29 cellular contexts compared by ENCODE assay signal in genomic region chr11:7303146-7303545, GRCh38. TPM values are rescaled to one million over a fixed set of nuclear protein-coding genes. Genes with fewer than 3 reads are reported as not detected.
"Had no signal": no experiment of that assay in that cellular context is flagged by ENCODE, and none has a peak within 500 bp of the region (broad histone marks: within the 10 kb centered on the region; RNA-seq: fewer than 3 reads in every experiment).

No MANE protein-coding gene starts in this region.

- H3K4me3 Mint-ChIP-seq: stimulated activated effector memory CD8-positive, alpha-beta T cell treated with anti-CD3 and anti-CD28 coated beads, Interleukin-12 subunit alpha, Interleukin-12 subunit beta, amount 100 ng/mL, for 72 hours; stimulated activated memory B cell treated with anti-CD40 and anti-IgM and Interleukin-4, amounts not matched to agents 10 μg/mL and 1 μg/mL and 100 μg/mL, for 72 hours; stimulated activated naive B cell treated with anti-CD40 and anti-IgM and Interleukin-4, amounts not matched to agents 10 μg/mL and 1 μg/mL and 100 μg/mL, for 72 hours; stimulated activated naive CD8-positive, alpha-beta T cell treated with anti-CD3 and anti-CD28 coated beads, Interleukin-15, amount 100 ng/mL, for 72 hours; stimulated activated naive CD8-positive, alpha-beta T cell treated with anti-CD3 and anti-CD28 coated beads, Interleukin-15, Interleukin-2, amounts not matched to agents 100 ng/mL and 50 ng/mL, for 24 hours; type B pancreatic cell had no signal

- ATAC-seq: stimulated activated effector memory CD8-positive, alpha-beta T cell treated with anti-CD3 and anti-CD28 coated beads, Interleukin-12 subunit alpha, Interleukin-12 subunit beta, amount 100 ng/mL, for 72 hours; stimulated activated memory B cell treated with anti-CD40 and anti-IgM and Interleukin-4, amounts not matched to agents 10 μg/mL and 1 μg/mL and 100 μg/mL, for 72 hours; stimulated activated naive B cell treated with anti-CD40 and anti-IgM and Interleukin-4, amounts not matched to agents 10 μg/mL and 1 μg/mL and 100 μg/mL, for 72 hours; stimulated activated naive CD8-positive, alpha-beta T cell treated with anti-CD3 and anti-CD28 coated beads, Interleukin-15, amount 100 ng/mL, for 72 hours; stimulated activated naive CD8-positive, alpha-beta T cell treated with anti-CD3 and anti-CD28 coated beads, Interleukin-15, Interleukin-2, amounts not matched to agents 100 U/mL and 50 U/mL, for 24 hours; upper lobe of right lung had no signal

- H3K27me3 ChIP-seq: stomach, suprapubic skin, testis, thyroid gland, tibial artery, tibial nerve, transverse colon, upper lobe of left lung, upper lobe of right lung, uterus, vagina had no signal

- H3K36me3 Mint-ChIP-seq: stimulated activated effector memory CD8-positive, alpha-beta T cell treated with anti-CD3 and anti-CD28 coated beads, Interleukin-12 subunit alpha, Interleukin-12 subunit beta, amount 100 ng/mL, for 72 hours; stimulated activated memory B cell treated with anti-CD40 and anti-IgM and Interleukin-4, amounts not matched to agents 10 μg/mL and 1 μg/mL and 100 μg/mL, for 72 hours; stimulated activated naive B cell treated with anti-CD40 and anti-IgM and Interleukin-4, amounts not matched to agents 10 μg/mL and 1 μg/mL and 100 μg/mL, for 72 hours; type B pancreatic cell had no signal

- DNase-seq: stimulated activated CD4-positive, alpha-beta T cell treated with anti-CD3 and anti-CD28 coated beads, Interleukin-2, amount 100 ng/mL, for 48 hours; stimulated activated CD4-positive, alpha-beta T cell treated with anti-CD3 and anti-CD28 coated beads, Interleukin-4, amount 100 ng/mL, for 1 hour; stimulated activated CD4-positive, alpha-beta T cell treated with anti-CD3 and anti-CD28 coated beads, Interleukin-4, amount 100 ng/mL, for 24 hours; stimulated activated CD4-positive, alpha-beta T cell treated with anti-CD3 and anti-CD28 coated beads, Interleukin-4, amount 100 ng/mL, for 4 hours; stimulated activated CD8-positive, alpha-beta memory T cell treated with anti-CD3 and anti-CD28 coated beads, Interleukin-4, amount 100 ng/mL, for 48 hours; stimulated activated naive B cell treated with anti-CD40 and anti-IgM and Interleukin-4, amounts not matched to agents 10 μg/mL and 1 μg/mL and 100 μg/mL, for 72 hours; stimulated activated naive CD4-positive, alpha-beta T cell; stimulated activated naive CD4-positive, alpha-beta T cell treated with Interleukin-2 at 50 U/mL for 16 hours; stimulated activated naive CD8-positive, alpha-beta T cell treated with anti-CD3 and anti-CD28 coated beads, Interleukin-15, amount 100 ng/mL, for 72 hours; stimulated activated naive CD8-positive, alpha-beta T cell treated with anti-CD3 and anti-CD28 coated beads, Interleukin-15, Interleukin-2, amounts not matched to agents 100 U/mL and 50 U/mL, for 24 hours; stomach; substantia nigra; testis; thyroid gland; tibial artery; transverse colon; trophoblast cell; upper lobe of right lung; uterus had no signal

- H3K4me1 ChIP-seq: stomach, suprapubic skin, testis, thyroid gland, tibial artery, tibial nerve, transverse colon, upper lobe of left lung, upper lobe of right lung, uterus, vagina had no signal

- H3K9me3 Mint-ChIP-seq: stimulated activated effector memory CD8-positive, alpha-beta T cell treated with anti-CD3 and anti-CD28 coated beads, Interleukin-12 subunit alpha, Interleukin-12 subunit beta, amount 100 ng/mL, for 72 hours; stimulated activated memory B cell treated with anti-CD40 and anti-IgM and Interleukin-4, amounts not matched to agents 10 μg/mL and 1 μg/mL and 100 μg/mL, for 72 hours; stimulated activated naive B cell treated with anti-CD40 and anti-IgM and Interleukin-4, amounts not matched to agents 10 μg/mL and 1 μg/mL and 100 μg/mL, for 72 hours; stimulated activated naive CD8-positive, alpha-beta T cell treated with anti-CD3 and anti-CD28 coated beads, Interleukin-15, amount 100 ng/mL, for 72 hours; stimulated activated naive CD8-positive, alpha-beta T cell treated with anti-CD3 and anti-CD28 coated beads, Interleukin-15, Interleukin-2, amounts not matched to agents 100 ng/mL and 50 ng/mL, for 24 hours; type B pancreatic cell had no signal

- H3K27me3 Mint-ChIP-seq: type B pancreatic cell had no signal

- H3K27ac ChIP-seq: stomach, suprapubic skin, testis, thoracic aorta, thyroid gland, tibial artery, tibial nerve, transverse colon, upper lobe of left lung, upper lobe of right lung, uterus, vagina had no signal

- H3K9me3 ChIP-seq: stomach, suprapubic skin, testis, thoracic aorta, thyroid gland, tibial artery, tibial nerve, transverse colon, upper lobe of left lung, upper lobe of right lung, uterus, vagina had no signal

- H3K36me3 ChIP-seq: stomach, suprapubic skin, thoracic aorta, thyroid gland, tibial artery, tibial nerve, transverse colon, upper lobe of left lung, upper lobe of right lung, uterus, vagina had no signal

- H3K4me3 ChIP-seq: stomach, suprapubic skin, testis, thoracic aorta, thyroid gland, tibial artery, tibial nerve, transverse colon, upper lobe of left lung, upper lobe of right lung, uterus, vagina had no signal

- H3K4me1 Mint-ChIP-seq: stimulated activated effector memory CD8-positive, alpha-beta T cell treated with anti-CD3 and anti-CD28 coated beads, Interleukin-12 subunit alpha, Interleukin-12 subunit beta, amount 100 ng/mL, for 72 hours; stimulated activated naive CD8-positive, alpha-beta T cell treated with anti-CD3 and anti-CD28 coated beads, Interleukin-15, amount 100 ng/mL, for 72 hours had no signal

- H3K27ac Mint-ChIP-seq: stimulated activated effector memory CD8-positive, alpha-beta T cell treated with anti-CD3 and anti-CD28 coated beads, Interleukin-12 subunit alpha, Interleukin-12 subunit beta, amount 100 ng/mL, for 72 hours; stimulated activated memory B cell treated with anti-CD40 and anti-IgM and Interleukin-4, amounts not matched to agents 10 μg/mL and 1 μg/mL and 100 μg/mL, for 72 hours; stimulated activated naive B cell treated with anti-CD40 and anti-IgM and Interleukin-4, amounts not matched to agents 10 μg/mL and 1 μg/mL and 100 μg/mL, for 72 hours; stimulated activated naive CD8-positive, alpha-beta T cell treated with anti-CD3 and anti-CD28 coated beads, Interleukin-15, amount 100 ng/mL, for 72 hours; stimulated activated naive CD8-positive, alpha-beta T cell treated with anti-CD3 and anti-CD28 coated beads, Interleukin-15, Interleukin-2, amounts not matched to agents 100 ng/mL and 50 ng/mL, for 24 hours; type B pancreatic cell had no signal

RNA-seq across cellular contexts. Expression of gene SYT9, which starts 51.4 kb away (rescaled TPM):
- total RNA-seq: subcutaneous adipose tissue, thoracic aorta had no signal
